Comparison of ENCODE assay signal across 8 cellular contexts in the genomic region with DNA sequence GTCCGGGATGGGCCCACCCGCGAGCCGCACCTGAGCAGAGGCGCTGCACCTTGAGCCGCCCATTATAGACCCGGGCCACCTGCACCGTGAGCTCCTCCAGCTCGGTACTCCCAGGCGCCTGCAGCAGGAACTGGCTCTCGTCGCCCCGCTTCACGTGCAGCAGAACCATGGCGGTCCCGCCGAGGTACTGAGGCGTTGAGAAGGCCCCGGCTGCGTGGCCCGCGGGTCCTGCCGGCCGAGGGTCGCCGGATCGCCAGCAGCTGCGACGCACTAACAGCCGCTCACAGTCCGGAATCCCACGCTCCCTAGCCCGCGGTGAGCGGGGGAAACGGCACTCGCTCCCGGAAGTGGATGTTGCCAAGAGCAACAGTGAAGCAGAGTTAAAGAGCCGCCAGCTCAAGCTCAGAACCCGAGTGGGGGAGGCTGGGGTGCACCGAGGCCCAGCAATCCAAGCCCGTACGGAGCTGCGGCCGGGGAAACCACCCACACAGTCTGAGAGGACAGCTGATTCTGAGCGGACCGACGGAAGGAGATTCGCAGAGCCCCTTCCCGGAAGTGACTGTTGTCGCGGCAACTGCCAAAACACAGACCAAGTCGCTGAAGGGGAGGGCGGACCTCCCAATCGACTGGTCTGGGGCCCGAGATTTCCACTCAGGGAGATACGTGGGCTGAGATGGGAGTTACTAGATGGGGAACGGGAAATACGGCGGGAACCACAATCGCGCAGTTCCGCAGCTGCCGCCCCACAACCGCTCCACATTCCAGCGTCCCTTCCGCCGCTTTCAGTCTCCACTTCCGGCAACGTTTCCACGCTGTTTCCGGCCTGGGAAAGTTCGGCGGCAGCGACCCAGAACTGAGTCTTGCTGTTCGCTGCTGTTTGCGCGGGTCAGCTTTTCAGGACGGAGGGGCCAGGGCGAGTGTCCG. TPM values are rescaled to one million over a fixed set of nuclear protein-coding genes. Genes with fewer than 3 reads are reported as not detected.
DNase-seq lines count a peak whose midpoint lies in the region; ATAC-seq and TF ChIP-seq lines count a peak whose summit lies in the region.

Gene CFAP298, minus strand, starts transcription at position 303 of the 924 bp plus-strand sequence. Its CDS starts 134 bp downstream, at position 169.

- peak within 1 kb of the TSS; percentile 91 for H3K27ac ChIP-seq in Panc1 (ENCODE audit: low read length)
- peak within 1 kb of the TSS; percentile 87 for H3K27ac ChIP-seq in muscle layer of duodenum (ENCODE audit: low read length)

- H3K9me3 ChIP-seq in Panc1 (ENCODE audit: control insufficient read depth, insufficient read depth, low read depth, low read length) (no peaks in the 10 kb centered on the region), muscle layer of duodenum (ENCODE audit: control insufficient read depth in 1 of 2, low read length in 2 of 2) (no peaks in the 10 kb centered on the region)

- BruUV-seq in Panc1 (replicated peaks; lab: Mats Ljungman, UMichigan), result no TSS peak

- H3K4me1 ChIP-seq in Panc1 (ENCODE audit: control insufficient read depth, insufficient read depth, low read length) (no peaks in the 10 kb centered on the region; the same call in none of the 2 replicates), muscle layer of duodenum (ENCODE audit: control insufficient read depth in 1 of 2, insufficient read depth in 2 of 2, low read length in 2 of 2) (peaks cover 0 to 15% of the 10 kb centered on the region in 2 donors)

- H3K36me3 ChIP-seq in Panc1 (ENCODE audit: control insufficient read depth, insufficient read depth, low read length), result peaks cover 14% of the 10 kb centered on the region
- H3K36me3 ChIP-seq in muscle layer of duodenum (ENCODE audit: control insufficient read depth in 1 of 2, insufficient read depth in 2 of 2, low read length in 2 of 2), result peaks cover 5 to 19% of the 10 kb centered on the region in 2 donors

- POLR2A ChIA-PET in Panc1 (lab: Charles Lee), result interaction anchor here (0.6 kb wide), 2 partner anchors 11 to 187 kb away, joined by 4 to 17 read pairs; no protein-coding TSS in a partner anchor

- peak within 1 kb of the TSS; percentile 94 for H3K4me3 ChIP-seq in Jurkat, Clone E6-1 (ENCODE audit: low read length)
- peak within 1 kb of the TSS; percentile 92 to 93 for H3K4me3 ChIP-seq in Panc1 (ENCODE audit: low read depth in 2 of 2, low read length in 2 of 2)
- H3K4me3 ChIP-seq in muscle layer of duodenum (ENCODE audit: low read depth in 1 of 2, low read length in 2 of 2), result peak within 1 kb of the TSS; percentile 93 to 100

- intact Hi-C loops in Panc1 (cut with micrococcal nuclease; ENCODE audit: unreplicated experiment), result no loop called here

- DNase-seq in DMS153 treated with DMSO at 0.1 percent for 48 hours (lab: John Stamatoyannopoulos, UW; ENCODE audit: unreplicated experiment), result peak; percentile 73
- peak; percentile 75 for DNase-seq in Jurkat, Clone E6-1 (ENCODE audit: low read depth, low spot score)
- DNase-seq in Panc1 (ENCODE audit: low read depth, low spot score), result peak; percentile 73
- peak; percentile 91 to 92 for DNase-seq in activated T-cell treated with anti-CD3 and anti-CD28 coated beads, Interleukin-2, amount 50 U/mL, for 48 hours
- peak; percentile 74 to 80 for DNase-seq in stimulated activated CD8-positive, alpha-beta memory T cell treated with anti-CD3 and anti-CD28 coated beads, Interleukin-7, amount 100 ng/mL, for 4 hours (ENCODE audit: low read depth in 2 of 2)

- CTCF ChIA-PET in Panc1 (lab: Charles Lee), result interaction anchor here (0.6 kb wide), 1 partner anchor 1731 kb away, joined by 3 read pairs; no protein-coding TSS in a partner anchor

- peak; percentile 91 for ATAC-seq in GM21619 (IDR thresholded peaks at IDR 0.05; ENCODE audit: unreplicated experiment)
- ATAC-seq in Panc1, result peak; percentile 96
- ATAC-seq in esophagus mucosa, result peak; percentile 98

- H3K27me3 ChIP-seq in Panc1 (ENCODE audit: control insufficient read depth, insufficient read depth, low read length), result no peaks in the 10 kb centered on the region
- H3K27me3 ChIP-seq in muscle layer of duodenum (ENCODE audit: low read depth, low read length), result no peaks in the 10 kb centered on the region

- in situ Hi-C loops in Panc1 (cut with HindIII; ENCODE audit: low pct_unique_long_range_greater_than_20kb, low sequenced_read_pairs), result no loop called here

- TF ChIP-seq CTCF in Panc1 (IDR thresholded peaks at IDR 0.05), result no peak

RNA-seq across cellular contexts. Expression of gene CFAP298, which starts in this region (rescaled TPM):
- 105 TPM for polyA plus RNA-seq in Jurkat, Clone E6-1 (2012; ENCODE audit: insufficient read depth, insufficient read length)
- total RNA-seq in Panc1 (2021; ENCODE audit: unreplicated experiment) (42.0 TPM), esophagus mucosa (21.9 TPM)
- polyA plus RNA-seq in Panc1 (2012; ENCODE audit: insufficient read length), result 46.7 TPM

Comparison
In these comparisons a context has a peak if more than half of its experiments do, and no peak if none do; other contexts are left out.
1. Peak in every context shown above with its lines: DNase-seq, ATAC-seq, H3K4me3 ChIP-seq and H3K27ac ChIP-seq.